In the genomic region with DNA sequence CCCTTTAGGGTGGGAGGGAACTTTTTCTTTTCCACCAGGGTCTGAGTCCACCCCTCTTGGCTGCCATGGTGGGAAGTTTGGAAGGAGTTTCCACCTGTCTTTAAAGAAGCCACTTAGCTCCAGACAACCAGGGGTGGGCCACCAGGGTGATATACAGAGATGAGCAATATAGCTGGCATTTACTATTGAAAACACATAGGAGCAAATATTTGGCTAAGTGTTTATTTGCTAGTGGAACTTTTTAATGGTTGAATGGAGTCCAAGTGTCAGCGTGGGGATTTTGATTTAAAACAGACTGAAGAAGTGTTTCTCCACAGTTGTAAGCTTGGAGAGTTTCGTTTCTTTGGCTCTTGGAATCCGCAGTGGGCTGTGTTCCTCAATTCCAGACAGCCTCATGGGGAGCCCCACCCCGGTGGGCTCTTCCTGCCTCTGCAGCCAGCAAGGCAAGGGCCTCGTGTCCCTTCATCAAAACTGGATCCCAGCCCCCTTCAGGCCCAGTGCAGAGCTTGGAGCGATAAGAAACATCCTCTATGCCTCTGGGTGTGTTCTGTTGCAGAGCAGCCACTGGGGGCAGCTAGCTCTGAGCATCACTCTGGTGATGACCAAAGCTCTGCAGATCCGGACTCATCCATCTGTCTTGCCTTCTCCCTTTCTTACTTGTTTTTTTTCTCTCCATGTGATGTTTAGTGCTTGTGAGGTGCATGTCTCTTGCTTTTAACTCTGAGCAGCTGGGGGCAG, we compare ENCODE assay signal across 1 cellular context.
A peak's percentile ranks its signal among the peaks of the same experiment; 100 is the strongest.
TF ChIP-seq lines count a peak whose summit lies in the region.

No MANE protein-coding gene starts in this region.

TF ChIP-seq in SK-N-SH, 30 proteins besides CTCF, POLR2A, EP300 and RAD21 (continued from another document):
- TF ChIP-seq SIN3A (IDR thresholded peaks at IDR 0.05; ENCODE audit: borderline replicate concordance, low read depth, low read length) (peak; percentile 44; the same call in 1 of the 2 replicates), MXI1 (IDR thresholded peaks at IDR 0.05; ENCODE audit: low read depth, low read length) (no peak), FOXJ3 (CRISPR knock-in tag; IDR thresholded peaks at IDR 0.05) (no peak), RCOR1 (IDR thresholded peaks at IDR 0.05; ENCODE audit: low read length) (no peak)
